1 cellular context compared by ENCODE assay signal in genomic region chr1:225652726-225653462, GRCh38.
TF ChIP-seq lines count a peak whose summit lies in the region.

ENAH (minus strand) TSS chr1:225653123; CDS start chr1:225652690, 433 bp downstream.

TF ChIP-seq in HEK293, 187 proteins besides CTCF, POLR2A, EP300 and RAD21 (continued from another document):
- TF ChIP-seq PRDM6 (tag by site-specific recombination; IDR thresholded peaks at IDR 0.05) (no peak), PRDM10 (tag by site-specific recombination; IDR thresholded peaks at IDR 0.05) (peak; percentile 38), SALL2 (tag by site-specific recombination; IDR thresholded peaks at IDR 0.05; ENCODE audit: borderline replicate concordance) (no peak), WT1 (tag by site-specific recombination; IDR thresholded peaks at IDR 0.05) (peak; percentile 43), ZNF785 (tag by site-specific recombination; IDR thresholded peaks at IDR 0.05) (no peak; the same call in 1 of the 2 replicates), EGR2 (tag by site-specific recombination; IDR thresholded peaks at IDR 0.05; ENCODE audit: low read depth) (peak; percentile 86), ZNF561 (tag by site-specific recombination; IDR thresholded peaks at IDR 0.05; ENCODE audit: borderline replicate concordance) (peak; percentile 26; the same call in 1 of the 2 replicates), ZNF146 (tag by site-specific recombination; IDR thresholded peaks at IDR 0.05) (peak; percentile 51; the same call in 1 of the 2 replicates), ZSCAN30 (tag by site-specific recombination; IDR thresholded peaks at IDR 0.05) (peak; percentile 34; the same call in 1 of the 2 replicates), IKZF3 (tag by site-specific recombination; IDR thresholded peaks at IDR 0.05) (peak; percentile 81), KLF1 (tag by site-specific recombination; IDR thresholded peaks at IDR 0.05) (no peak), ZXDB (tag by site-specific recombination; IDR thresholded peaks at IDR 0.05) (peak; percentile 37), ZNF660 (tag by site-specific recombination; IDR thresholded peaks at IDR 0.05) (peak; percentile 50; the same call in 1 of the 2 replicates), ZNF555 (tag by site-specific recombination; conservative IDR thresholded peaks at IDR 0.05) (no peak), ZNF423 (tag by site-specific recombination; IDR thresholded peaks at IDR 0.05) (no peak), ZNF610 (tag by site-specific recombination; IDR thresholded peaks at IDR 0.05; ENCODE audit: borderline replicate concordance) (no peak), ZBTB11 (tag by site-specific recombination; conservative IDR thresholded peaks at IDR 0.05; ENCODE audit: low read depth) (0 out of 2 replicates have a peak, but pooled peaks have one; percentile 4), ZNF600 (tag by site-specific recombination; IDR thresholded peaks at IDR 0.05) (no peak), ZNF169 (tag by site-specific recombination; IDR thresholded peaks at IDR 0.05) (no peak), REPIN1 (tag by site-specific recombination; IDR thresholded peaks at IDR 0.05; ENCODE audit: low read depth) (no peak), ZSCAN16 (tag by site-specific recombination; IDR thresholded peaks at IDR 0.05) (no peak), ZNF239 (tag by site-specific recombination; IDR thresholded peaks at IDR 0.05) (no peak), PBX3 (CRISPR knock-in tag; IDR thresholded peaks at IDR 0.05) (no peak), ZNF112 (tag by site-specific recombination; IDR thresholded peaks at IDR 0.05) (no peak), ZNF114 (tag by site-specific recombination; IDR thresholded peaks at IDR 0.05) (no peak), ZBTB8A (tag by site-specific recombination; IDR thresholded peaks at IDR 0.05) (peak; percentile 89), KLF17 (tag by site-specific recombination; IDR thresholded peaks at IDR 0.05) (no peak), ZNF677 (tag by site-specific recombination; IDR thresholded peaks at IDR 0.05) (peak; percentile 55; the same call in 1 of the 2 replicates), ZBTB10 (tag by site-specific recombination; IDR thresholded peaks at IDR 0.05) (peak; percentile 66; the same call in 1 of the 2 replicates), ZNF558 (tag by site-specific recombination; IDR thresholded peaks at IDR 0.05) (no peak), KLF9 (tag by site-specific recombination; IDR thresholded peaks at IDR 0.05; ENCODE audit: low read depth) (peak; percentile 44; the same call in 1 of the 2 replicates), ZNF521 (tag by site-specific recombination; IDR thresholded peaks at IDR 0.05) (no peak), ZNF549 (tag by site-specific recombination; IDR thresholded peaks at IDR 0.05) (no peak), ZNF529 (tag by site-specific recombination; IDR thresholded peaks at IDR 0.05; ENCODE audit: insufficient replicate concordance) (no peak), ZNF513 (tag by site-specific recombination; IDR thresholded peaks at IDR 0.05) (no peak), ZNF274 (IDR thresholded peaks at IDR 0.05; ENCODE audit: low read length) (no peak), ZNF274 (tag by site-specific recombination; IDR thresholded peaks at IDR 0.05; ENCODE audit: borderline replicate concordance) (no peak), ZNF416 (tag by site-specific recombination; IDR thresholded peaks at IDR 0.05) (no peak), ZNF26 (tag by site-specific recombination; IDR thresholded peaks at IDR 0.05) (no peak)
